8 cellular contexts compared by ENCODE assay signal in the genomic region with DNA sequence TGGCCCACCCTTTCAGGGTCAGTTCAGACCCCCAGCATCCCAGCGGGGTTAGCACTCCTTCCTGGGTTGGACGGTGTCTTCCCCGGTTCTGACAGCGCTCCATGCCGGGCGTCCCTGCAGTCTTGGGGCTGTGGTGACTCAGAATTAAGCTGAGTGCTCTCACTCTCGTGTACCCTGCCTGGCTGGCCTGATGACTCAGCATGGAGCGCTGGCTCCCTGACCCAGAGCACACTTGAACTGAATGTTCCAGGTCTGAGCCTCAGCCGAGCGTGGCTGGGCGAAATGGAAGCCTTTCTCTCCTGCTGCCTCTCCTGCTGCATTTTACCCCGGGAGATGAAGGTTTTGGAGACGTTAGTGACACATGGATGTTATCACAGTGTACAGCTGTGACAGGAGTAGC. TPM values are rescaled to one million over a fixed set of nuclear protein-coding genes. Genes with fewer than 3 reads are reported as not detected.
DNase-seq lines count a peak whose midpoint lies in the region; ATAC-seq and TF ChIP-seq lines count a peak whose summit lies in the region.

No MANE protein-coding gene starts in this region.

- H3K4me3 ChIP-seq in fibroblast of pulmonary artery (replicated peaks; ENCODE audit: low read depth, low read length), result peak overlapping the region; percentile 7

- H3K9me3 ChIP-seq in T-helper 17 cell (ENCODE audit: control insufficient read depth, low read length, poor library complexity, severe bottlenecking), result no peaks in the 10 kb centered on the region

- no peak overlapping the region for H3K27ac Mint-ChIP-seq in T-helper 17 cell

- no peak overlapping the region for H3K4me3 Mint-ChIP-seq in T-helper 17 cell

- no peak for ATAC-seq in T-helper 17 cell
- no peak for ATAC-seq in HG02884 (IDR thresholded peaks at IDR 0.05; ENCODE audit: unreplicated experiment)

- TF ChIP-seq CTCF in fibroblast of pulmonary artery (IDR thresholded peaks at IDR 0.05; ENCODE audit: low read length, missing control alignments) (no peak), GM10266 (IDR thresholded peaks at IDR 0.05; ENCODE audit: control insufficient read depth, insufficient read depth, low read depth, missing control alignments) (no peak)

- DNase-seq in NCI-H2107 (lab: John Stamatoyannopoulos, UW) (peak; percentile 11), NCI-H2107 treated with DMSO at 0.1 percent for 48 hours (lab: John Stamatoyannopoulos, UW; ENCODE audit: unreplicated experiment) (no peak), SK-N-DZ (ENCODE audit: low spot score) (peak; percentile 38), fibroblast of pulmonary artery (ENCODE audit: low read depth) (peak; percentile 89), nucleus accumbens (lab: John Stamatoyannopoulos, UW) (peak in 32 of 56 donors; percentile 10 to 80 (median 38)), GM10266 (ENCODE audit: extremely low spot score) (no peak), T-helper 17 cell (no peak)

- no peaks in the 10 kb centered on the region for H3K36me3 Mint-ChIP-seq in T-helper 17 cell (ENCODE audit: low read depth)

- H3K4me1 Mint-ChIP-seq in T-helper 17 cell, result peaks cover 40% of the 10 kb centered on the region

- no peaks in the 10 kb centered on the region for H3K27me3 Mint-ChIP-seq in T-helper 17 cell

RNA-seq across cellular contexts. Expression of a gene that starts 7.1 kb away (rescaled TPM):
- polyA plus RNA-seq in SK-N-DZ (2014; cell fraction: cytosol; rRNA removed), result 2.5 TPM in 2 replicates
- 3.7 and 6.9 TPM in 2 replicates for polyA plus RNA-seq in SK-N-DZ (2014; cell fraction: nucleus; rRNA removed)
- 10 to 100 TPM; 52.0 to 52.4 TPM for total RNA-seq in T-helper 17 cell

Comparison
In these comparisons a context has a peak if more than half of its experiments do, and no peak if none do; other contexts are left out.
1. DNase-seq: peak in NCI-H2107 (single experiment), SK-N-DZ (single experiment), fibroblast of pulmonary artery (single experiment) and nucleus accumbens (32 of 56); none in NCI-H2107 treated with DMSO at 0.1 percent for 48 hours (single experiment), GM10266 (single experiment) and T-helper 17 cell (0 of 3).